ENCODE assay signal across 23 cellular contexts in the genomic region with DNA sequence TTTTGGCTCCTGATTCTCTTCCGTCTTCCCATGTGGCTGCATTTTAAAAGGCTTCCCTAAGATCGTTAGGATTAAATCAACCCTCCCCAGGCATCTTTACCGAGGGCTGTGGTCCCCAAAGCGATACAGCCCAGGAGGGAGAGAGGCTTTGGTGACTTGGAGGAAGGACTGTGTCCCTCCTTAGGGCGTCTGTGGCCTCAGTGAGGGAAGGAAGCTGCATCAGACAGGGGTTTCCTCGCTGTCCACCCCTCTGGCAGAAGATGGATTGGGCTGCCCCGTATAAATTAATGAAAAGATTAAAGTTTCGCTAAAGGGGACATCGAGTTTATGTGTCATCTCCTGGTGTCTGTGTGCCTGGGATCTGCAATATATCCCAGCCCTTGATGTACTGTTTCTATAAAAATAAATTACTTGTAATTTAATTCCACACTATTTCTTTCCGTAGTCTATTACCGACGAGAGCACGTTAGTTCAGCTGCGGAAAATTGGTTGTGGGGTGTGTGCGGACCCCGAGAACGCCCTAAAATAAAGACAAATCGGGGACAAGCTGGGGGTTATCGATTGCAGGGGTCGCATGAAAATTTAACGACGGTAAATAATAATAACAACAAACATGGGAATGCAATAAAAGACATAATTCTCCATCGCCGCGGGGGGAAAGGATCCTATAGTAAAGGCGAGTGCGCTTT. TPM values are rescaled to one million over a fixed set of nuclear protein-coding genes. Genes with fewer than 3 reads are reported as not detected.
DNase-seq lines count a peak whose midpoint lies in the region; ATAC-seq and TF ChIP-seq lines count a peak whose summit lies in the region.
"Had no signal": no experiment of that assay in that cellular context is flagged by ENCODE, and none has a peak within 500 bp of the region (broad histone marks: within the 10 kb centered on the region; RNA-seq: fewer than 3 reads in every experiment).

No MANE protein-coding gene starts in this region.

- H3K36me3 ChIP-seq in CD4-positive, alpha-beta memory T cell (ENCODE audit: insufficient read depth, low read length) = no peaks in the 10 kb centered on the region
- H3K36me3 ChIP-seq: ascending aorta, gastroesophageal sphincter had no signal

- CTCF ChIA-PET in HEK293T (lab: Yijun Ruan, JAX) = no interaction called here
- CTCF ChIA-PET in CD4-positive, alpha-beta memory T cell (lab: Charles Lee; ENCODE audit: partially characterized antibody) = no interaction called here

- no peak for TF ChIP-seq CTCF in glutamatergic neuron (IDR thresholded peaks at IDR 0.05; ENCODE audit: partially characterized antibody, unreplicated experiment)

- no peaks in the 10 kb centered on the region for H3K36me3 Mint-ChIP-seq in T-helper 2 cell treated with Interferon-gamma antibody and Interleukin-4, amounts not matched to agents 5 μg/mL and 100 μg/mL, for 36 hours (ENCODE audit: low read depth)
- H3K36me3 Mint-ChIP-seq in glutamatergic neuron (ENCODE audit: unreplicated experiment) = no peaks in the 10 kb centered on the region
- no peaks in the 10 kb centered on the region for H3K36me3 Mint-ChIP-seq in CD4-positive, alpha-beta memory T cell
- H3K36me3 Mint-ChIP-seq: activated CD8-positive, alpha-beta memory T cell treated with anti-CD3 and anti-CD28 coated beads, Interleukin-2, amount 10 ng/mL, durations not matched to agents 7 days and 5 days; activated naive CD8-positive, alpha-beta T cell had no signal

- H3K27ac ChIP-seq in CD4-positive, alpha-beta memory T cell (ENCODE audit: low read depth, low read length) = no peak overlapping the region
- H3K27ac ChIP-seq in caudate nucleus (ENCODE audit: low read depth, low read length) = no peak overlapping the region
- H3K27ac ChIP-seq: ascending aorta, gastroesophageal sphincter had no signal

- H3K9me3 ChIP-seq in CD4-positive, alpha-beta memory T cell (ENCODE audit: control insufficient read depth in 1 of 2, low read length in 2 of 2) = no peaks in the 10 kb centered on the region
- H3K9me3 ChIP-seq: ascending aorta, gastroesophageal sphincter had no signal

- no peak overlapping the region for H3K4me3 ChIP-seq in CD4-positive, alpha-beta memory T cell (ENCODE audit: low read length in 2 of 2)
- H3K4me3 ChIP-seq: ascending aorta, gastroesophageal sphincter had no signal

- no peak overlapping the region for H3K4me3 Mint-ChIP-seq in T-helper 2 cell treated with Interferon-gamma antibody and Interleukin-4, amounts not matched to agents 5 μg/mL and 100 μg/mL, for 36 hours
- peak overlapping the region; percentile 42 for H3K4me3 Mint-ChIP-seq in glutamatergic neuron (ENCODE audit: unreplicated experiment)
- H3K4me3 Mint-ChIP-seq in CD4-positive, alpha-beta memory T cell = peak overlapping the region in 4 of 8 donors; percentile 22 to 48 (median 32)
- H3K4me3 Mint-ChIP-seq: activated CD8-positive, alpha-beta memory T cell treated with anti-CD3 and anti-CD28 coated beads, Interleukin-2, amount 10 ng/mL, durations not matched to agents 7 days and 5 days; dendritic cell treated with granulocyte-macrophage colony-stimulating factor and Interleukin-4, amounts not matched to agents 40 ng/mL and 50 ng/mL, for 4 days; T-helper 1 cell treated with Interleukin-12 subunit alpha and Interleukin-12 subunit beta and Interleukin-4 antibody, amounts not matched to agents 30 μg/mL and 1 μg/mL, for 36 hours had no signal

- POLR2A ChIA-PET in HEK293T (lab: Yijun Ruan, JAX) = no interaction called here
- POLR2A ChIA-PET in CD4-positive, alpha-beta memory T cell (lab: Charles Lee; ENCODE audit: partially characterized antibody) = no interaction called here

- DNase-seq in T-helper 2 cell treated with Interferon-gamma antibody and Interleukin-4, amounts not matched to agents 5 μg/mL and 100 μg/mL, for 36 hours (ENCODE audit: low spot score) = no peak
- DNase-seq in T-helper 2 cell (no peak), HEK293T (ENCODE audit: extremely low spot score) (peak; percentile 47), glutamatergic neuron (no peak), retina (peak; percentile 40), caudate nucleus (lab: John Stamatoyannopoulos, UW) (no peak)
- no peak for DNase-seq in CD4-positive, alpha-beta memory T cell
- DNase-seq: 8988T; activated CD4-positive, alpha-beta T cell treated with anti-CD3 and anti-CD28 coated beads for 4 hours; activated CD8-positive, alpha-beta memory T cell treated with anti-CD3 and anti-CD28 coated beads, Interleukin-2, amount 10 ng/mL, durations not matched to agents 7 days and 5 days; mesenchymal stem cell; naive B cell; NCI-H446 treated with DMSO at 0.1 percent for 48 hours; RPMI8226 had no signal

- no peak for ATAC-seq in HG02970 (IDR thresholded peaks at IDR 0.05; ENCODE audit: low FRiP score, unreplicated experiment)
- ATAC-seq: activated CD8-positive, alpha-beta memory T cell treated with anti-CD3 and anti-CD28 coated beads, Interleukin-2, amount 10 ng/mL, durations not matched to agents 7 days and 5 days; gastroesophageal sphincter had no signal

- no peaks in the 10 kb centered on the region for H3K9me3 Mint-ChIP-seq in T-helper 2 cell treated with Interferon-gamma antibody and Interleukin-4, amounts not matched to agents 5 μg/mL and 100 μg/mL, for 36 hours
- peaks cover 27% of the 10 kb centered on the region for H3K9me3 Mint-ChIP-seq in glutamatergic neuron (ENCODE audit: unreplicated experiment)
- H3K9me3 Mint-ChIP-seq in CD4-positive, alpha-beta memory T cell = peaks cover 0 to 3% (median 0%) of the 10 kb centered on the region in 8 donors
- H3K9me3 Mint-ChIP-seq: dendritic cell treated with granulocyte-macrophage colony-stimulating factor and Interleukin-4, amounts not matched to agents 40 ng/mL and 50 ng/mL, for 4 days; T-helper 1 cell treated with Interleukin-12 subunit alpha and Interleukin-12 subunit beta and Interleukin-4 antibody, amounts not matched to agents 30 μg/mL and 1 μg/mL, for 36 hours had no signal

- no peaks in the 10 kb centered on the region for H3K4me1 ChIP-seq in CD4-positive, alpha-beta memory T cell (ENCODE audit: insufficient read depth, low read length)
- H3K4me1 ChIP-seq: ascending aorta had no signal

- peaks cover 65% of the 10 kb centered on the region for H3K27me3 Mint-ChIP-seq in T-helper 2 cell treated with Interferon-gamma antibody and Interleukin-4, amounts not matched to agents 5 μg/mL and 100 μg/mL, for 36 hours (ENCODE audit: low read depth)
- peaks cover 38% of the 10 kb centered on the region for H3K27me3 Mint-ChIP-seq in glutamatergic neuron (ENCODE audit: unreplicated experiment)
- peaks cover 32 to 36% of the 10 kb centered on the region in 2 donors for H3K27me3 Mint-ChIP-seq in CD4-positive, alpha-beta memory T cell

- no peaks in the 10 kb centered on the region for H3K4me1 Mint-ChIP-seq in T-helper 2 cell treated with Interferon-gamma antibody and Interleukin-4, amounts not matched to agents 5 μg/mL and 100 μg/mL, for 36 hours (ENCODE audit: low read depth)
- H3K4me1 Mint-ChIP-seq in glutamatergic neuron (ENCODE audit: low read depth, unreplicated experiment) = peaks cover 18% of the 10 kb centered on the region
- peaks cover 5 to 13% (median 8%) of the 10 kb centered on the region in 4 donors for H3K4me1 Mint-ChIP-seq in CD4-positive, alpha-beta memory T cell
- H3K4me1 Mint-ChIP-seq: activated CD8-positive, alpha-beta memory T cell treated with anti-CD3 and anti-CD28 coated beads, Interleukin-2, amount 10 ng/mL, durations not matched to agents 7 days and 5 days had no signal

- intact Hi-C loops in CD4-positive, alpha-beta memory T cell (cut with micrococcal nuclease) = no loop called here

- H3K27me3 ChIP-seq in CD4-positive, alpha-beta memory T cell (ENCODE audit: insufficient read depth, low read length) = no peaks in the 10 kb centered on the region

- peak overlapping the region; percentile 31 for H3K27ac Mint-ChIP-seq in T-helper 2 cell treated with Interferon-gamma antibody and Interleukin-4, amounts not matched to agents 5 μg/mL and 100 μg/mL, for 36 hours
- H3K27ac Mint-ChIP-seq in glutamatergic neuron (ENCODE audit: unreplicated experiment) = no peak overlapping the region
- H3K27ac Mint-ChIP-seq in CD4-positive, alpha-beta memory T cell = no peak overlapping the region
- H3K27ac Mint-ChIP-seq: activated naive CD8-positive, alpha-beta T cell; dendritic cell treated with granulocyte-macrophage colony-stimulating factor and Interleukin-4, amounts not matched to agents 40 ng/mL and 50 ng/mL, for 4 days; T-helper 1 cell treated with Interleukin-12 subunit alpha and Interleukin-12 subunit beta and Interleukin-4 antibody, amounts not matched to agents 30 μg/mL and 1 μg/mL, for 36 hours had no signal

TF ChIP-seq in HEK293T, 16 proteins besides CTCF, POLR2A, EP300 and RAD21:
- TF ChIP-seq CTBP1 (IDR thresholded peaks at IDR 0.05; ENCODE audit: borderline replicate concordance) (no peak), L3MBTL2 (conservative IDR thresholded peaks at IDR 0.05) (0 out of 2 replicates have a peak, but pooled peaks have one; percentile 17)

RNA-seq across cellular contexts. Expression of a gene that starts 6.5 kb away (rescaled TPM):
- 0.22 TPM for total RNA-seq in glutamatergic neuron (ENCODE audit: unreplicated experiment)
- total RNA-seq in CD4-positive, alpha-beta memory T cell = not detected
- not detected for polyA plus RNA-seq in CD4-positive, alpha-beta memory T cell
- total RNA-seq: activated CD8-positive, alpha-beta memory T cell treated with anti-CD3 and anti-CD28 coated beads, Interleukin-2, amount 10 ng/mL, durations not matched to agents 7 days and 5 days; ascending aorta; gastroesophageal sphincter; LHCN-M2; SK-MEL-5; urinary bladder had no signal
- polyA plus RNA-seq: urinary bladder had no signal

Comparison
In these comparisons a context has a peak if more than half of its experiments do, and no peak if none do; other contexts are left out.
1. DNase-seq: peak in HEK293T (single experiment) and retina (single experiment); none in T-helper 2 cell treated with Interferon-gamma antibody and Interleukin-4, amounts not matched to agents 5 μg/mL and 100 μg/mL, for 36 hours (single experiment), T-helper 2 cell (0 of 5), glutamatergic neuron (single experiment), CD4-positive, alpha-beta memory T cell (0 of 5) and caudate nucleus (0 of 61).